Comparison of ENCODE assay signal across 18 cellular contexts in the genomic region with DNA sequence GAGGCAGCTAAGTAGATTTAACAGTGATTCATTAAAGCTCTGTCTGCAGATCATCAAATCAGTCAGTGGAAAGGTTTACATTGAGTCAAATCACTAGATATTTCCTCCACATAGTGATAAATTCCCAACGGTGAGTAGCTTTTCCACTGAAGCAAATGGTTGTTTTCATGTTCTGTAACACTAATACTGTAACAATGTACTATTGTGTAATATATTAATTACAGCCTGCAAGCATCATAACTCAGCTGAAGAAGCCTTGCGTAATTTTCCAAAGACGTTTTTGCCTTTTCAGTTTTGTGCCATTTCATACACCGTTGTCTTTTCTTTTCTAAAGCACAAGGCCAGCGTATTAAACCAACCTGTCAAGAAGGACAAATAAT. TPM values are rescaled to one million over a fixed set of nuclear protein-coding genes. Genes with fewer than 3 reads are reported as not detected.
DNase-seq lines count a peak whose midpoint lies in the region; ATAC-seq, FAIRE-seq and TF ChIP-seq lines count a peak whose summit lies in the region.
"Had no signal": no experiment of that assay in that cellular context is flagged by ENCODE, and none has a peak within 500 bp of the region (broad histone marks: within the 10 kb centered on the region; RNA-seq: fewer than 3 reads in every experiment).

No MANE protein-coding gene starts in this region.

- in situ Hi-C loops in HepG2 (cut with HindIII; ENCODE audit: extremely low pct_ligation_motif_present, low pct_unique_long_range_greater_than_20kb): no loop called here

- POLR2A ChIA-PET in HepG2 (lab: Yijun Ruan, JAX) (no interaction called here), T-cell (lab: Charles Lee) (no interaction called here)

- no peak overlapping the region for H2AFZ ChIP-seq in HepG2 (ENCODE audit: low read length)

- H3K27me3 ChIP-seq in HepG2 (ENCODE audit: control insufficient read depth in 1 of 2, insufficient read depth in 2 of 2, low read length in 2 of 2) (peaks cover 2 to 30% of the 10 kb centered on the region in 2 experiments; a peak in 4 of 5 replicates), right lobe of liver (no peaks in the 10 kb centered on the region), foreskin keratinocyte (peaks cover 10% of the 10 kb centered on the region)
- H3K27me3 ChIP-seq: SJCRH30 had no signal

- H3K9me3 ChIP-seq in HepG2 (ENCODE audit: low read length) (no peaks in the 10 kb centered on the region), right lobe of liver (no peaks in the 10 kb centered on the region)
- H3K9me3 ChIP-seq: SJCRH30 had no signal

- H3K27ac Mint-ChIP-seq in T-cell: no peak overlapping the region
- H3K27ac Mint-ChIP-seq: activated naive CD8-positive, alpha-beta T cell treated with anti-CD3 and anti-CD28 coated beads, Interleukin-2, amount 10 ng/mL, durations not matched to agents 7 days and 5 days; natural killer cell treated with Interleukin-12 subunit alpha and Interleukin-12 subunit beta and Interleukin-15 and Interleukin-18, amount 100 ng/mL, for 72 hours; type B pancreatic cell had no signal

- no peak overlapping the region for H3K4me2 ChIP-seq in HepG2 (ENCODE audit: low read depth, low read length)

- H3K4me1 ChIP-seq in HepG2 (ENCODE audit: insufficient read depth, low read length): peaks cover 29% of the 10 kb centered on the region
- H3K4me1 ChIP-seq in right lobe of liver: no peaks in the 10 kb centered on the region
- no peaks in the 10 kb centered on the region for H3K4me1 ChIP-seq in foreskin keratinocyte
- H3K4me1 ChIP-seq: SJCRH30 had no signal

- no peak for TF ChIP-seq POLR2A in HepG2 (IDR thresholded peaks at IDR 0.05; ENCODE audit: insufficient read depth in 1 of 2, low read depth in 2 of 2, low read length in 2 of 2)
- TF ChIP-seq POLR2A in right lobe of liver (IDR thresholded peaks at IDR 0.05): no peak

- FAIRE-seq in HepG2 (lab: Jason Lieb, UNC): no peak
- FAIRE-seq: H1 had no signal

- H3K4me1 Mint-ChIP-seq in T-cell: peaks cover 0 to 1% (median 0%) of the 10 kb centered on the region in 3 donors
- H3K4me1 Mint-ChIP-seq: activated naive CD8-positive, alpha-beta T cell treated with anti-CD3 and anti-CD28 coated beads, Interleukin-2, amount 10 ng/mL, durations not matched to agents 7 days and 5 days had no signal

- no peaks in the 10 kb centered on the region for H3K36me3 Mint-ChIP-seq in T-cell
- H3K36me3 Mint-ChIP-seq: activated naive CD8-positive, alpha-beta T cell treated with anti-CD3 and anti-CD28 coated beads, Interleukin-2, amount 10 ng/mL, durations not matched to agents 7 days and 5 days; natural killer cell treated with Interleukin-12 subunit alpha and Interleukin-12 subunit beta and Interleukin-15 and Interleukin-18, amount 100 ng/mL, for 72 hours; type B pancreatic cell had no signal

- no peaks in the 10 kb centered on the region for H4K20me1 ChIP-seq in HepG2 (ENCODE audit: insufficient read depth, low read length)

- no TSS peak for BruUV-seq in HepG2 (replicated peaks; lab: Mats Ljungman, UMichigan)

- H3K36me3 ChIP-seq in HepG2 (replicated peaks in 1 of 2; ENCODE audit: control insufficient read depth in 1 of 2, insufficient read depth in 2 of 2, low read length in 2 of 2) (no peaks in the 10 kb centered on the region), right lobe of liver (no peaks in the 10 kb centered on the region)
- H3K36me3 ChIP-seq: SJCRH30 had no signal

- peaks cover 0 to 1% of the 10 kb centered on the region in 2 donors for H3K27me3 Mint-ChIP-seq in T-cell

- H3K9ac ChIP-seq in HepG2 (ENCODE audit: insufficient read depth, low read depth, low read length): no peak overlapping the region

- no peak for TF ChIP-seq RAD21 in HepG2 (CRISPR knock-in tag; IDR thresholded peaks at IDR 0.05)

- no peak overlapping the region for H3K4me3 ChIP-seq in HepG2 (replicated peaks in 1 of 3; ENCODE audit: insufficient read depth in 1 of 3, low read depth in 2 of 3, low read length in 3 of 3)
- H3K4me3 ChIP-seq in right lobe of liver: no peak overlapping the region
- H3K4me3 ChIP-seq: SJCRH30 had no signal

- no peak for TF ChIP-seq EP300 in HepG2 (IDR thresholded peaks at IDR 0.05; ENCODE audit: low read depth in 2 of 2, low read length in 2 of 2)
- TF ChIP-seq EP300 in HepG2 (CRISPR knock-in tag; IDR thresholded peaks at IDR 0.05; ENCODE audit: borderline replicate concordance): no peak

- no peaks in the 10 kb centered on the region for H3K79me2 ChIP-seq in HepG2 (ENCODE audit: insufficient read depth, low read length)

- H3K4me3 Mint-ChIP-seq in T-cell: no peak overlapping the region
- H3K4me3 Mint-ChIP-seq: activated naive CD8-positive, alpha-beta T cell treated with anti-CD3 and anti-CD28 coated beads, Interleukin-2, amount 10 ng/mL, durations not matched to agents 7 days and 5 days; natural killer cell treated with Interleukin-12 subunit alpha and Interleukin-12 subunit beta and Interleukin-15 and Interleukin-18, amount 100 ng/mL, for 72 hours; type B pancreatic cell had no signal

- ATAC-seq in HepG2: no peak
- ATAC-seq in right lobe of liver: no peak
- no peak for ATAC-seq in foreskin keratinocyte
- ATAC-seq in GM21367 (IDR thresholded peaks at IDR 0.05; ENCODE audit: unreplicated experiment): no peak
- no peak for ATAC-seq in T-cell (replicated peaks in 1 of 4)
- ATAC-seq: left colon; natural killer cell treated with Interleukin-12 subunit alpha and Interleukin-12 subunit beta and Interleukin-15 and Interleukin-18, amount 100 ng/mL, for 72 hours had no signal

- 34% methylated on average over 5 of the region's 5 CpGs for WGBS in HepG2 (ENCODE audit: low lambda C conversion rate)
- 35% methylated on average over 5 of the region's 5 CpGs for WGBS in right lobe of liver (ENCODE audit: insufficient coverage, low coverage, low lambda C conversion rate, missing lambda C conversion rate)

- DNase-seq in HepG2 (ENCODE audit: low spot score) (no peak), right lobe of liver (no peak), amniotic epithelial cell (ENCODE audit: low read depth) (peak; percentile 96), foreskin keratinocyte (peak; percentile 69 to 78), NCI-H187 treated with DMSO at 0.1 percent for 48 hours (lab: John Stamatoyannopoulos, UW) (no peak), iPS-NIHi11 (ENCODE audit: low spot score) (no peak), T-cell (no peak)
- DNase-seq: cortex of kidney, DMS53, glutamatergic neuron, left colon, NCI-H526, SJCRH30 had no signal

- TF ChIP-seq CTCF in HepG2 (CRISPR knock-in tag; IDR thresholded peaks at IDR 0.05) (no peak), right lobe of liver (IDR thresholded peaks at IDR 0.05) (no peak), foreskin keratinocyte (conservative IDR thresholded peaks at IDR 0.05) (no peak)

- intact Hi-C loops in HepG2 (cut with micrococcal nuclease; ENCODE audit: unreplicated experiment): no loop called here
- intact Hi-C loops in right lobe of liver (cut with DNase I): no loop called here

- H3K9me3 Mint-ChIP-seq in T-cell: no peaks in the 10 kb centered on the region
- H3K9me3 Mint-ChIP-seq: activated naive CD8-positive, alpha-beta T cell treated with anti-CD3 and anti-CD28 coated beads, Interleukin-2, amount 10 ng/mL, durations not matched to agents 7 days and 5 days; natural killer cell treated with Interleukin-12 subunit alpha and Interleukin-12 subunit beta and Interleukin-15 and Interleukin-18, amount 100 ng/mL, for 72 hours; type B pancreatic cell had no signal

- CTCF ChIA-PET in HepG2 (lab: Yijun Ruan, JAX; ENCODE audit: low intra/inter-chr PET ratio, low total read pairs) (no interaction called here), T-cell (lab: Charles Lee) (no interaction called here)

- no peak overlapping the region for H3K27ac ChIP-seq in HepG2 (ENCODE audit: extremely low read length, insufficient read depth, low read length)
- no peak overlapping the region for H3K27ac ChIP-seq in right lobe of liver
- H3K27ac ChIP-seq in foreskin keratinocyte: no peak overlapping the region
- H3K27ac ChIP-seq: SJCRH30 had no signal

TF ChIP-seq in HepG2, 621 proteins besides CTCF, POLR2A, EP300 and RAD21:
- TF ChIP-seq NCOA2 (CRISPR knock-in tag; IDR thresholded peaks at IDR 0.05) (no peak), CEBPB (IDR thresholded peaks at IDR 0.05; ENCODE audit: borderline replicate concordance, low read depth, low read length) (peak; percentile 79)

RNA-seq across cellular contexts. Expression of gene PDE9A, which starts 16.9 kb away (rescaled TPM):
- total RNA-seq in HepG2 (2016; rRNA removed; fragmentation: Illumina TruSeq; extraction: Trizol): 4.3 and 4.6 TPM in 2 replicates
- 5.9 and 7.3 TPM in 2 replicates for total RNA-seq in HepG2 (2016; cell fraction: cytosol; rRNA removed; fragmentation: Illumina TruSeq; extraction: Trizol; ENCODE audit: low read depth)
- total RNA-seq in HepG2 (2016; cell fraction: insoluble cytoplasmic fraction; rRNA removed; fragmentation: Illumina TruSeq; extraction: Trizol): 4.1 and 4.3 TPM in 2 replicates
- 9.6 TPM in 2 replicates for total RNA-seq in HepG2 (2016; cell fraction: membrane; rRNA removed; fragmentation: Illumina TruSeq; extraction: Trizol)
- 4.2 and 5.2 TPM in 2 replicates for total RNA-seq in HepG2 (2016; cell fraction: nucleus; rRNA removed; fragmentation: Illumina TruSeq; extraction: Trizol)
- polyA plus RNA-seq in HepG2 (2011; rRNA removed): 19.7 and 22.9 TPM in 2 replicates
- 16.4 and 19.0 TPM in 2 replicates for polyA plus RNA-seq in HepG2 (2011; cell fraction: cytosol; rRNA removed)
- 25.1 and 25.6 TPM in 2 replicates for polyA plus RNA-seq in HepG2 (2011; cell fraction: nucleus; rRNA removed)
- polyA plus RNA-seq in HepG2 (2012): 15.9 and 16.0 TPM in 2 replicates
- 12.4 and 13.6 TPM in 2 replicates for polyA plus RNA-seq in HepG2 (2016; cell fraction: cytosol; fragmentation: Illumina TruSeq; extraction: Trizol; ENCODE audit: low read depth)
- polyA plus RNA-seq in HepG2 (2016; cell fraction: insoluble cytoplasmic fraction; fragmentation: Illumina TruSeq; extraction: Trizol; ENCODE audit: low read depth): 5.4 and 7.7 TPM in 2 replicates
- polyA plus RNA-seq in HepG2 (2016; cell fraction: membrane; fragmentation: Illumina TruSeq; extraction: Trizol; ENCODE audit: low read depth): 12.9 and 13.7 TPM in 2 replicates
- 8.9 TPM in 2 replicates for polyA plus RNA-seq in HepG2 (2016; cell fraction: nucleus; fragmentation: Illumina TruSeq; extraction: Trizol; ENCODE audit: insufficient read depth, low read depth)
- polyA minus RNA-seq in HepG2 (2011; rRNA and poly(A)+ RNA removed; ENCODE audit: low replicate concordance): 6.1 and 18.8 TPM in 2 replicates
- polyA minus RNA-seq in HepG2 (2011; cell fraction: cytosol; rRNA and poly(A)+ RNA removed): 10.6 and 12.7 TPM in 2 replicates
- polyA minus RNA-seq in HepG2 (2011; cell fraction: nucleus; rRNA and poly(A)+ RNA removed): 10.4 and 11.6 TPM in 2 replicates
- total RNA-seq in right lobe of liver: 1 to 10 TPM; 1.1 to 5.9 (median 3.3) TPM
- 0.11 and 0.14 TPM in 2 replicates for total RNA-seq in foreskin keratinocyte
- polyA plus RNA-seq in foreskin keratinocyte: 0.10 and 0.13 TPM in 2 replicates
- total RNA-seq in T-cell: 10 to 100 TPM; 11.5 to 18.3 (median 16.1) TPM

Comparison
In these comparisons a context has a peak if more than half of its experiments do, and no peak if none do; other contexts are left out.
1. DNase-seq: peak in amniotic epithelial cell (single experiment) and foreskin keratinocyte (2 of 2); none in HepG2 (single experiment), right lobe of liver (0 of 3), NCI-H187 treated with DMSO at 0.1 percent for 48 hours (single experiment), iPS-NIHi11 (single experiment) and T-cell (0 of 34).